In the genomic region with DNA sequence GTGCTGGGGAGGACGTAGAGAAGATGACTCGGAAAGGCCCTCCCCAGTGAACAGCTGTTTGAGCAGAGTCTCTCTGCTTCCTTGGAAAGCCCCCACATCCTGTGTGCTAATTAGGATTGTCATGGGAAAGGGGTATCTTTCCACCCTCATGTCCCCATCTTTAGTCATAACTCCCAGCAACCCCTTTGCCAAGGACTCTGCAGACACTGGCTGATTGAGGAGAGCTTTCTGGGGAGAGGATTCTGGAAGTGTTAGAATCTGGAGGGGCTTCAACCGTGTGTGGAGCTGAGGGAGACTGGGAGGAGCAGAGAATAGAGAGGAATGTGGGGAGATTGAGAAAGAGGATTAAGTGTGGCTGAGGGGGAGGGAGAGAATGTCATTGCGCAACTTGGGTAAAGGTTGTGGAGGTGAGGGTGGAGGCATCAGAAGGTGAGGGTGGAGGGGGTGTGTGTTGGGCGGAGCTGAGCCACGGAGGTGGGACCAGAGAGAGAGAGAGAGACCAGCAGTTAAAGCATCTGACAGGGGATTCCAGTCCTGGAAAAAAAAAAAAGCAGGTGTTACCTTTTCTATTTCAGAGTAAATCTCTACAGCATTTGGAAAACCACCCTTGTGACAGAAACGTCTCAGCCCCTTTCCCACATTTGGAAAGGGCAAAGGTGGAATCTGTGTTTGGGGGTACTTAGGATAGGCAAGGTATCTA, we compare ENCODE assay signal across 10 cellular contexts. TPM values are rescaled to one million over a fixed set of nuclear protein-coding genes. Genes with fewer than 3 reads are reported as not detected.
DNase-seq lines count a peak whose midpoint lies in the region; ATAC-seq and TF ChIP-seq lines count a peak whose summit lies in the region.
"Had no signal": no experiment of that assay in that cellular context is flagged by ENCODE, and none has a peak within 500 bp of the region (broad histone marks: within the 10 kb centered on the region; RNA-seq: fewer than 3 reads in every experiment).

No MANE protein-coding gene starts in this region.

- H3K4me3 Mint-ChIP-seq in type B pancreatic cell = peak overlapping the region; percentile 99

- peaks cover 10 to 54% of the 10 kb centered on the region in 2 experiments for H3K27me3 ChIP-seq in mesenchymal stem cell (ENCODE audit: control insufficient read depth in 1 of 2, insufficient read depth in 1 of 2, low read length in 2 of 2)

- H3K14ac ChIP-seq in mesenchymal stem cell (ENCODE audit: low read length in 2 of 2) = no peak overlapping the region

- no peak overlapping the region for H2BK12ac ChIP-seq in mesenchymal stem cell (ENCODE audit: low read length in 2 of 2)

- no peak overlapping the region for H2AFZ ChIP-seq in mesenchymal stem cell (ENCODE audit: low read depth, low read length)

- H4K91ac ChIP-seq in mesenchymal stem cell (ENCODE audit: low read length) = no peak overlapping the region

- 39% methylated on average over 5 of the region's 7 CpGs for WGBS in mesenchymal stem cell

- peak overlapping the region; percentile 24 for H3K4me2 ChIP-seq in mesenchymal stem cell (ENCODE audit: low read length, poor library complexity, severe bottlenecking)

- H3K79me1 ChIP-seq in mesenchymal stem cell (replicated peaks; ENCODE audit: low read length, poor library complexity, severe bottlenecking) = no peaks in the 10 kb centered on the region

- H3K36me3 Mint-ChIP-seq in type B pancreatic cell = peaks cover 13% of the 10 kb centered on the region

- no peaks in the 10 kb centered on the region for H3K36me3 ChIP-seq in mesenchymal stem cell (ENCODE audit: control insufficient read depth in 1 of 2, insufficient read depth in 2 of 2, low read depth in 1 of 2, low read length in 2 of 2)

- H3K27me3 Mint-ChIP-seq in type B pancreatic cell = no peaks in the 10 kb centered on the region

- no peak overlapping the region for H4K8ac ChIP-seq in mesenchymal stem cell (ENCODE audit: low read length)

- H2BK120ac ChIP-seq in mesenchymal stem cell (ENCODE audit: low read depth, low read length) = no peak overlapping the region

- TF ChIP-seq CTCF in type B pancreatic cell (conservative IDR thresholded peaks at IDR 0.05) = no peak

- no peak overlapping the region for H2BK15ac ChIP-seq in mesenchymal stem cell (ENCODE audit: low read depth, poor library complexity, severe bottlenecking)

- H3K4ac ChIP-seq in mesenchymal stem cell (ENCODE audit: low read depth in 1 of 2, low read length in 2 of 2) = no peak overlapping the region

- no peak for ATAC-seq in HG03095 (IDR thresholded peaks at IDR 0.05; ENCODE audit: unreplicated experiment)
- ATAC-seq in HG03342 (IDR thresholded peaks at IDR 0.05; ENCODE audit: unreplicated experiment) = no peak

- H2AK5ac ChIP-seq in mesenchymal stem cell (ENCODE audit: low read length, severe bottlenecking) = no peak overlapping the region

- no peaks in the 10 kb centered on the region for H3K9me3 Mint-ChIP-seq in type B pancreatic cell

- peak overlapping the region in 1 of 2 experiments; percentile 43 for H3K4me3 ChIP-seq in mesenchymal stem cell (ENCODE audit: insufficient read depth in 1 of 2, low read depth in 1 of 2, low read length in 2 of 2)

- H3K27ac ChIP-seq in caudate nucleus (ENCODE audit: low read depth, low read length) = peak overlapping the region; percentile 18
- no peak overlapping the region for H3K27ac ChIP-seq in mesenchymal stem cell (ENCODE audit: low read length, poor library complexity, severe bottlenecking)
- H3K27ac ChIP-seq: 22Rv1 had no signal

- H2BK5ac ChIP-seq in mesenchymal stem cell (ENCODE audit: low read depth, low read length, poor library complexity, severe bottlenecking) = no peak overlapping the region

- peak overlapping the region; percentile 97 for H3K27ac Mint-ChIP-seq in type B pancreatic cell

- H3K23ac ChIP-seq in mesenchymal stem cell (ENCODE audit: low read length in 2 of 2) = no peak overlapping the region

- H3K9me3 ChIP-seq in mesenchymal stem cell (ENCODE audit: control insufficient read depth, low read length) = no peaks in the 10 kb centered on the region
- H3K9me3 ChIP-seq: SK-N-SH had no signal

- no peak overlapping the region for H3K9ac ChIP-seq in mesenchymal stem cell (ENCODE audit: low read length)
- H3K9ac ChIP-seq: SK-N-SH had no signal

- DNase-seq in DMS53 (lab: John Stamatoyannopoulos, UW) = peak; percentile 6
- no peak for DNase-seq in DMS53 treated with DMSO at 0.1 percent for 48 hours (lab: John Stamatoyannopoulos, UW; ENCODE audit: unreplicated experiment)
- peak in 11 of 61 donors; percentile 6 to 48 (median 22) for DNase-seq in caudate nucleus (lab: John Stamatoyannopoulos, UW)
- peak; percentile 64 for DNase-seq in mesenchymal stem cell
- no peak for DNase-seq in type B pancreatic cell (ENCODE audit: extremely low spot score, unreplicated experiment)
- no peak for DNase-seq in NCI-H1105 (lab: John Stamatoyannopoulos, UW)

- no peak overlapping the region for H3K18ac ChIP-seq in mesenchymal stem cell (ENCODE audit: low read depth in 1 of 2, low read length in 2 of 2)

- H3K4me1 ChIP-seq in mesenchymal stem cell (ENCODE audit: control insufficient read depth, insufficient read depth, low read depth, low read length) = peaks cover 21% of the 10 kb centered on the region

- H3K4me1 Mint-ChIP-seq in type B pancreatic cell (ENCODE audit: unreplicated experiment) = peaks cover 39% of the 10 kb centered on the region

RNA-seq across cellular contexts. Expression of gene DTX4, which starts 2.2 kb away (rescaled TPM):
- 1.8 TPM for polyA plus RNA-seq in mesenchymal stem cell (2013, experiment 1 of 2)
- 2.0 TPM for polyA plus RNA-seq in mesenchymal stem cell (2013, experiment 2 of 2)
- total RNA-seq in type B pancreatic cell (ENCODE audit: low replicate concordance) = 55.3 and 79.2 TPM in 2 replicates

RNA-seq across cellular contexts. Expression of gene FAM111A, which starts 31.5 kb away (rescaled TPM):
- 22.2 TPM for polyA plus RNA-seq in mesenchymal stem cell (2013, experiment 1 of 2)
- polyA plus RNA-seq in mesenchymal stem cell (2013, experiment 2 of 2) = 20.8 TPM
- 28.4 and 29.1 TPM in 2 replicates for total RNA-seq in type B pancreatic cell (ENCODE audit: low replicate concordance)

RNA-seq across cellular contexts. Expression of gene MPEG1, which starts 38.6 kb away (rescaled TPM):
- not detected for polyA plus RNA-seq in mesenchymal stem cell (2013, experiment 1 of 2)
- polyA plus RNA-seq in mesenchymal stem cell (2013, experiment 2 of 2) = not detected
- total RNA-seq in type B pancreatic cell (ENCODE audit: low replicate concordance) = not detected in 2 replicates
- polyA plus RNA-seq: SK-N-SH had no signal

Comparison
In these comparisons a context has a peak if more than half of its experiments do, and no peak if none do; other contexts are left out.
1. DNase-seq: peak in DMS53 (single experiment) and mesenchymal stem cell (single experiment); none in DMS53 treated with DMSO at 0.1 percent for 48 hours (single experiment), type B pancreatic cell (single experiment) and NCI-H1105 (single experiment).